In genomic region chrX:96837808-96838207, GRCh38 we compare ENCODE assay signal across 21 cellular contexts. TPM values are rescaled to one million over a fixed set of nuclear protein-coding genes. Genes with fewer than 3 reads are reported as not detected.
DNase-seq lines count a peak whose midpoint lies in the region; ATAC-seq, FAIRE-seq and TF ChIP-seq lines count a peak whose summit lies in the region.
"Had no signal": no experiment of that assay in that cellular context is flagged by ENCODE, and none has a peak within 500 bp of the region (broad histone marks: within the 10 kb centered on the region; RNA-seq: fewer than 3 reads in every experiment).

No MANE protein-coding gene starts in this region.

- H3K27ac ChIP-seq in DOHH2 (ENCODE audit: low read depth, low read length): peak overlapping the region; percentile 90
- no peak overlapping the region for H3K27ac ChIP-seq in kidney (ENCODE audit: low read depth in 2 of 2, low read length in 2 of 2)
- H3K27ac ChIP-seq: colonic mucosa, heart right ventricle, stomach had no signal

- H3K4me3 ChIP-seq in DOHH2 (ENCODE audit: low read length): peak overlapping the region; percentile 69
- no peak overlapping the region for H3K4me3 ChIP-seq in kidney (ENCODE audit: low read length in 2 of 2)
- H3K4me3 ChIP-seq: colonic mucosa, heart right ventricle, MG63, stomach had no signal

- H4K20me1 ChIP-seq in DOHH2 (ENCODE audit: control insufficient read depth, insufficient read depth, low read depth, low read length): no peaks in the 10 kb centered on the region

- DNase-seq in LHCN-M2 (ENCODE audit: low read depth) (peak; percentile 5), astrocyte of the hippocampus (ENCODE audit: low read depth, low spot score) (peak; percentile 11), kidney (no peak), anterior cingulate cortex (lab: John Stamatoyannopoulos, UW) (no peak)
- DNase-seq: activated CD8-positive, alpha-beta memory T cell treated with anti-CD3 and anti-CD28 coated beads for 24 hours; amygdala; colonic mucosa; heart right ventricle; MG63; NCI-H2029; NCI-H510A treated with DMSO at 0.1 percent for 48 hours; stomach; SW 1271 had no signal

- no peaks in the 10 kb centered on the region for H3K36me3 ChIP-seq in DOHH2 (ENCODE audit: control insufficient read depth, low read length)
- H3K36me3 ChIP-seq in kidney (ENCODE audit: control insufficient read depth in 1 of 2, insufficient read depth in 2 of 2, low read length in 2 of 2): no peaks in the 10 kb centered on the region
- H3K36me3 ChIP-seq: colonic mucosa, heart right ventricle, MG63, stomach had no signal

- H3K27me3 ChIP-seq in DOHH2 (ENCODE audit: control insufficient read depth, low read length): no peaks in the 10 kb centered on the region
- H3K27me3 ChIP-seq: colonic mucosa, MG63, stomach had no signal

- intact Hi-C loops in kidney (cut with DNase I): no loop called here

- H3K9me3 ChIP-seq in DOHH2 (ENCODE audit: control insufficient read depth, insufficient read depth, low read length) (no peaks in the 10 kb centered on the region), kidney (ENCODE audit: control insufficient read depth in 1 of 2, low read length in 2 of 2) (no peaks in the 10 kb centered on the region)
- H3K9me3 ChIP-seq: colonic mucosa, heart right ventricle, MG63, stomach had no signal

- peak overlapping the region; percentile 63 for H3K4me2 ChIP-seq in DOHH2 (ENCODE audit: low read length)

- no peak for ATAC-seq in HG03432 (IDR thresholded peaks at IDR 0.05; ENCODE audit: unreplicated experiment)
- ATAC-seq in GM18873 (IDR thresholded peaks at IDR 0.05; ENCODE audit: low FRiP score, unreplicated experiment): no peak
- ATAC-seq in GM21576 (IDR thresholded peaks at IDR 0.05; ENCODE audit: unreplicated experiment): no peak
- ATAC-seq: heart right ventricle had no signal

- H3K4me1 ChIP-seq in DOHH2 (ENCODE audit: control insufficient read depth, low read length): peaks cover 46% of the 10 kb centered on the region
- H3K4me1 ChIP-seq in kidney (ENCODE audit: control insufficient read depth in 1 of 2, insufficient read depth in 1 of 2, low read depth in 1 of 2, low read length in 2 of 2): no peaks in the 10 kb centered on the region
- H3K4me1 ChIP-seq: colonic mucosa, stomach had no signal

- peaks cover 15% of the 10 kb centered on the region for H3F3A ChIP-seq in DOHH2 (ENCODE audit: control insufficient read depth, insufficient read depth)

- peaks cover 15% of the 10 kb centered on the region for H3K79me2 ChIP-seq in DOHH2 (ENCODE audit: control insufficient read depth, low read length)

- TF ChIP-seq CTCF in DOHH2 (IDR thresholded peaks at IDR 0.05; ENCODE audit: low read depth, low read length, poor library complexity, severe bottlenecking): no peak
- TF ChIP-seq CTCF in kidney (IDR thresholded peaks at IDR 0.05; ENCODE audit: borderline replicate concordance, extremely low read depth, insufficient read depth): no peak

- no peaks in the 10 kb centered on the region for H3K9me2 ChIP-seq in DOHH2 (replicated peaks; ENCODE audit: control insufficient read depth, low read length)

- H3K9ac ChIP-seq in kidney (ENCODE audit: low read length in 2 of 2): no peak overlapping the region

- FAIRE-seq in kidney (lab: Jason Lieb, UNC): peak; percentile 13
- FAIRE-seq: H1, islet of Langerhans had no signal

RNA-seq across cellular contexts. Expression of gene RPA4, which starts 45.9 kb away (rescaled TPM):
- total RNA-seq in LHCN-M2 (2014; rRNA removed): 0.13 TPM in 1 of 2 replicates, not detected in the other
- polyA plus RNA-seq in LHCN-M2 (2012): 0.13 TPM
- 0.57 TPM for total RNA-seq in kidney
- not detected for polyA plus RNA-seq in kidney (ENCODE audit: insufficient read depth, low read depth, low replicate concordance)
- total RNA-seq: epithelial cell of proximal tubule had no signal
- polyA plus RNA-seq: neural cell had no signal

Comparison
In these comparisons a context has a peak if more than half of its experiments do, and no peak if none do; other contexts are left out.
1. DNase-seq: peak in LHCN-M2 (single experiment) and astrocyte of the hippocampus (single experiment); none in kidney (single experiment) and anterior cingulate cortex (0 of 58).